Comparison of ENCODE assay signal across 1 cellular context in genomic region chrX:41022579-41022978, GRCh38.
TF ChIP-seq lines count a peak whose summit lies in the region.

No MANE protein-coding gene starts in this region.

TF ChIP-seq in A549, 52 proteins besides CTCF, POLR2A, EP300 and RAD21 (continued from another document):
- no peak for TF ChIP-seq ESRRA (IDR thresholded peaks at IDR 0.05; ENCODE audit: borderline replicate concordance, low read length)
- no peak for TF ChIP-seq ZC3H11A (IDR thresholded peaks at IDR 0.05)
- 0 out of 2 replicates have a peak, but pooled peaks have one; percentile 68 for TF ChIP-seq FOXS1 (CRISPR knock-in tag; IDR thresholded peaks at IDR 0.05)
- TF ChIP-seq KDM5A (IDR thresholded peaks at IDR 0.05): no peak
- TF ChIP-seq HEYL (CRISPR knock-in tag; IDR thresholded peaks at IDR 0.05): no peak
- TF ChIP-seq CHD4 (IDR thresholded peaks at IDR 0.05; ENCODE audit: borderline replicate concordance): no peak
- TF ChIP-seq ATOH8 (CRISPR knock-in tag; IDR thresholded peaks at IDR 0.05; ENCODE audit: low read depth): no peak
- TF ChIP-seq NFE2L2 (conservative IDR thresholded peaks at IDR 0.05; ENCODE audit: low read length): no peak
- peak; percentile 82; the same call in 1 of the 3 replicates for TF ChIP-seq BCL3 (IDR thresholded peaks at IDR 0.05)
- no peak for TF ChIP-seq REST (IDR thresholded peaks at IDR 0.05)
- TF ChIP-seq HDAC2 (IDR thresholded peaks at IDR 0.05): no peak
- no peak for TF ChIP-seq TP53 (CRISPR knock-in tag; IDR thresholded peaks at IDR 0.05)
- TF ChIP-seq NPAS2 (CRISPR knock-in tag; IDR thresholded peaks at IDR 0.05; ENCODE audit: borderline replicate concordance): no peak
- TF ChIP-seq RFX5 (IDR thresholded peaks at IDR 0.05): no peak
- no peak for TF ChIP-seq MAZ (IDR thresholded peaks at IDR 0.05; ENCODE audit: borderline replicate concordance, low read depth, low read length)
- TF ChIP-seq CEBPB (IDR thresholded peaks at IDR 0.05): peak; percentile 99 to 100
- TF ChIP-seq BHLHE40 (IDR thresholded peaks at IDR 0.05; ENCODE audit: low read depth, low read length): no peak
- no peak for TF ChIP-seq ZSCAN20 (CRISPR knock-in tag; IDR thresholded peaks at IDR 0.05)
- peak; percentile 49; the same call in 1 of the 2 replicates for TF ChIP-seq MAX (IDR thresholded peaks at IDR 0.05)
- no peak for TF ChIP-seq FOSB (CRISPR knock-in tag; IDR thresholded peaks at IDR 0.05)
- no peak for TF ChIP-seq PHF8 (IDR thresholded peaks at IDR 0.05; ENCODE audit: borderline replicate concordance, low read depth)
- no peak for TF ChIP-seq RNF2 (IDR thresholded peaks at IDR 0.05; ENCODE audit: borderline replicate concordance, low read depth)
- no peak for TF ChIP-seq KDM1A (IDR thresholded peaks at IDR 0.05; ENCODE audit: low read depth)
- no peak for TF ChIP-seq ZFP36 (IDR thresholded peaks at IDR 0.05; ENCODE audit: borderline replicate concordance, partially characterized antibody)
- TF ChIP-seq FOSL2 (IDR thresholded peaks at IDR 0.05): peak; percentile 98
- TF ChIP-seq FOSL2 (CRISPR knock-in tag; IDR thresholded peaks at IDR 0.05): peak; percentile 98
- TF ChIP-seq RARB (CRISPR knock-in tag; IDR thresholded peaks at IDR 0.05): no peak
- TF ChIP-seq EHMT2 (IDR thresholded peaks at IDR 0.05; ENCODE audit: low read depth): no peak
- TF ChIP-seq SREBF2 (IDR thresholded peaks at IDR 0.05): no peak
- TF ChIP-seq RCOR1 (IDR thresholded peaks at IDR 0.05; ENCODE audit: low read depth, low read length): no peak
- no peak for TF ChIP-seq NR3C1 (IDR thresholded peaks at IDR 0.05)
- TF ChIP-seq HOXA7 (CRISPR knock-in tag; IDR thresholded peaks at IDR 0.05): 0 out of 2 replicates have a peak, but pooled peaks have one; percentile 59
- no peak for TF ChIP-seq POLR2AphosphoS2 (conservative IDR thresholded peaks at IDR 0.05; ENCODE audit: low read length)
- TF ChIP-seq CBX8 (IDR thresholded peaks at IDR 0.05): no peak
- TF ChIP-seq ZNF302 (CRISPR knock-in tag; IDR thresholded peaks at IDR 0.05): no peak
- no peak for TF ChIP-seq TFCP2L1 (CRISPR knock-in tag; IDR thresholded peaks at IDR 0.05)
- peak; percentile 98 for TF ChIP-seq HES2 (IDR thresholded peaks at IDR 0.05)
- TF ChIP-seq SMC3 (IDR thresholded peaks at IDR 0.05): peak; percentile 26; the same call in 1 of the 3 replicates
- no peak for TF ChIP-seq HOXB13 (CRISPR knock-in tag; IDR thresholded peaks at IDR 0.05; ENCODE audit: low read depth)
- TF ChIP-seq PBX3 (IDR thresholded peaks at IDR 0.05): no peak
- TF ChIP-seq MYC (IDR thresholded peaks at IDR 0.05; ENCODE audit: borderline replicate concordance, low read length): no peak
- no peak for TF ChIP-seq MAFK (IDR thresholded peaks at IDR 0.05; ENCODE audit: partially characterized antibody)
